Comparison of ENCODE assay signal across 9 cellular contexts in genomic region chr2:190578158-190579057, GRCh38. TPM values are rescaled to one million over a fixed set of nuclear protein-coding genes. Genes with fewer than 3 reads are reported as not detected.
DNase-seq lines count a peak whose midpoint lies in the region; ATAC-seq, FAIRE-seq and TF ChIP-seq lines count a peak whose summit lies in the region.
"Had no signal": no experiment of that assay in that cellular context is flagged by ENCODE, and none has a peak within 500 bp of the region (broad histone marks: within the 10 kb centered on the region; RNA-seq: fewer than 3 reads in every experiment).

No MANE protein-coding gene starts in this region.

- no peak overlapping the region for H3K4me3 Mint-ChIP-seq in activated naive CD8-positive, alpha-beta T cell treated with anti-CD3 and anti-CD28 coated beads, Interleukin-2, amount 50 U/mL, for 24 hours

- no TSS peak for BruUV-seq in IMR-90 (replicated peaks; lab: Mats Ljungman, UMichigan)

- intact Hi-C loops in IMR-90 (cut with micrococcal nuclease) = no loop called here

- H2AK9ac ChIP-seq in IMR-90 (replicated peaks; ENCODE audit: low read depth, low read length, poor library complexity) = peak overlapping the region; percentile 77

- no peak for TF ChIP-seq POLR2A in IMR-90 (IDR thresholded peaks at IDR 0.05; ENCODE audit: low read depth, low read length)

- no peaks in the 10 kb centered on the region for H3K27me3 ChIP-seq in IMR-90 (ENCODE audit: control insufficient read depth, insufficient read depth, low read length)
- no peaks in the 10 kb centered on the region for H3K27me3 ChIP-seq in liver (ENCODE audit: control insufficient read depth in 4 of 4, insufficient read depth in 4 of 4, low read length in 3 of 4)
- H3K27me3 ChIP-seq in WERI-Rb-1 (ENCODE audit: insufficient read depth, low read depth, severe bottlenecking) = no peaks in the 10 kb centered on the region
- H3K27me3 ChIP-seq: adrenal gland had no signal

- H2BK15ac ChIP-seq in IMR-90 (ENCODE audit: low read depth, low read length) = no peak overlapping the region

- POLR2A ChIA-PET in IMR-90 (lab: Charles Lee; ENCODE audit: unreplicated experiment) = no interaction called here

- no peaks in the 10 kb centered on the region for H3K9me3 Mint-ChIP-seq in activated naive CD8-positive, alpha-beta T cell treated with anti-CD3 and anti-CD28 coated beads, Interleukin-2, amount 50 U/mL, for 24 hours

- no peak for FAIRE-seq in urothelium cell line (lab: Jason Lieb, UNC)

- H3K4me1 ChIP-seq in IMR-90 (ENCODE audit: control insufficient read depth, insufficient read depth, low read length) (peaks cover 2% of the 10 kb centered on the region; the same call in 1 of the 2 replicates), liver (ENCODE audit: control insufficient read depth in 4 of 4, insufficient read depth in 4 of 4, low read length in 3 of 4) (no peaks in the 10 kb centered on the region)

- H2AK5ac ChIP-seq in IMR-90 (ENCODE audit: low read depth, low read length) = no peak overlapping the region

- no peaks in the 10 kb centered on the region for H4K20me1 ChIP-seq in IMR-90 (ENCODE audit: insufficient read depth, low read length)

- H3K27ac Mint-ChIP-seq in activated naive CD8-positive, alpha-beta T cell treated with anti-CD3 and anti-CD28 coated beads, Interleukin-2, amount 50 U/mL, for 24 hours = no peak overlapping the region

- no peak overlapping the region; the same call in 1 of the 2 replicates for H3K14ac ChIP-seq in IMR-90 (replicated peaks; ENCODE audit: low read depth, low read length)

- no peak overlapping the region for H3K18ac ChIP-seq in IMR-90 (ENCODE audit: low read depth, low read length)

- peaks cover 21% of the 10 kb centered on the region for H3K4me1 Mint-ChIP-seq in activated naive CD8-positive, alpha-beta T cell treated with anti-CD3 and anti-CD28 coated beads, Interleukin-2, amount 50 U/mL, for 24 hours

- no peak overlapping the region for H3K4me2 ChIP-seq in IMR-90 (ENCODE audit: low read depth, low read length)

- dilution Hi-C loops in IMR-90 (cut with HindIII; ENCODE audit: low sequenced_read_pairs, unreplicated experiment) = no loop called here

- H3K4me3 ChIP-seq in IMR-90 (ENCODE audit: insufficient read depth, low read depth, low read length) (no peak overlapping the region), liver (ENCODE audit: low read depth in 1 of 3, low read length in 3 of 3) (no peak overlapping the region), WERI-Rb-1 (ENCODE audit: low read depth, low read length) (no peak overlapping the region)
- H3K4me3 ChIP-seq: adrenal gland had no signal

- H3K9me1 ChIP-seq in IMR-90 (ENCODE audit: insufficient read depth, low read length) = no peaks in the 10 kb centered on the region; the same call in 1 of the 2 replicates

- no peak overlapping the region for H2BK120ac ChIP-seq in IMR-90 (ENCODE audit: low read depth, low read length)

- WGBS in IMR-90 (ENCODE audit: extremely low coverage in 2 of 2, insufficient read length in 1 of 2), 2 experiments = 40 to 100% methylated on average over 1 to 2 of the region's 6 CpGs
- 43% methylated on average over 6 of the region's 6 CpGs for WGBS in liver

- H3K4ac ChIP-seq in IMR-90 (ENCODE audit: low read depth, low read length) = no peak overlapping the region

- no peak overlapping the region for H3K56ac ChIP-seq in IMR-90 (ENCODE audit: extremely low read depth, insufficient read depth, low read length)

- H4K8ac ChIP-seq in IMR-90 (ENCODE audit: low read depth in 2 of 2, low read length in 2 of 2) = 0 out of 4 replicates have a peak overlapping the region, but pooled peaks of 1 of the 2 experiments have one; percentile 10

- ATAC-seq in IMR-90 (ENCODE audit: low read depth) = peak; percentile 40
- peak; percentile 54 for ATAC-seq in activated naive CD8-positive, alpha-beta T cell treated with anti-CD3 and anti-CD28 coated beads, Interleukin-2, amount 50 U/mL, for 24 hours
- ATAC-seq in HG03378 (IDR thresholded peaks at IDR 0.05; ENCODE audit: unreplicated experiment) = no peak

- H2AFZ ChIP-seq in IMR-90 (replicated peaks; ENCODE audit: low read length, poor library complexity) = peak overlapping the region; percentile 65

- H3K23ac ChIP-seq in IMR-90 (ENCODE audit: low read depth, low read length) = no peak overlapping the region

- CTCF ChIA-PET in IMR-90 (lab: Yijun Ruan, JAX) = interaction anchor here (0.6 kb wide), 1 partner anchor 312 kb away, joined by 4 read pairs; no protein-coding TSS in a partner anchor

- TF ChIP-seq RAD21 in IMR-90 (IDR thresholded peaks at IDR 0.05; ENCODE audit: low read length) = no peak
- TF ChIP-seq RAD21 in liver (IDR thresholded peaks at IDR 0.05) = no peak

- H4K5ac ChIP-seq in IMR-90 (ENCODE audit: low read depth, low read length) = no peak overlapping the region

- H3K9ac ChIP-seq in IMR-90 (ENCODE audit: low read depth, low read length) = no peak overlapping the region
- no peak overlapping the region for H3K9ac ChIP-seq in liver (ENCODE audit: low read depth in 1 of 2, low read length in 2 of 2)

- in situ Hi-C loops in IMR-90 (cut with MboI; ENCODE audit: low sequenced_read_pairs) = no loop called here

- H3K27ac ChIP-seq in IMR-90 (ENCODE audit: insufficient read depth, low read length) = no peak overlapping the region
- H3K27ac ChIP-seq in liver (ENCODE audit: low read depth in 1 of 2, low read length in 2 of 2) = no peak overlapping the region
- no peak overlapping the region for H3K27ac ChIP-seq in WERI-Rb-1

- no peak overlapping the region for H2BK5ac ChIP-seq in IMR-90 (ENCODE audit: low read depth, low read length, poor library complexity, severe bottlenecking)

- H3K9me3 ChIP-seq in IMR-90 (ENCODE audit: control insufficient read depth, insufficient read depth, low read length) (no peaks in the 10 kb centered on the region), liver (ENCODE audit: control insufficient read depth in 4 of 4, low read length in 3 of 4) (no peaks in the 10 kb centered on the region), WERI-Rb-1 (ENCODE audit: severe bottlenecking) (no peaks in the 10 kb centered on the region)
- H3K9me3 ChIP-seq: adrenal gland had no signal

- H3K36me3 ChIP-seq in IMR-90 (ENCODE audit: control insufficient read depth, insufficient read depth, low read length) (no peaks in the 10 kb centered on the region), liver (ENCODE audit: control insufficient read depth in 4 of 4, insufficient read depth in 3 of 4, low read depth in 1 of 4, low read length in 3 of 4) (no peaks in the 10 kb centered on the region), WERI-Rb-1 (no peaks in the 10 kb centered on the region)
- H3K36me3 ChIP-seq: adrenal gland had no signal

- no peak overlapping the region for H4K91ac ChIP-seq in IMR-90 (ENCODE audit: insufficient read depth, low read depth, low read length)

- DNase-seq in COLO668 (lab: John Stamatoyannopoulos, UW; ENCODE audit: unreplicated experiment) (peak; percentile 62), IMR-90 (no peak), urothelium cell line (ENCODE audit: low spot score) (peak; percentile 55), WERI-Rb-1 (no peak), NOMO-1 treated with dmso at 0.1 percent for 144 hours (lab: John Stamatoyannopoulos, UW; ENCODE audit: unreplicated experiment) (no peak)
- DNase-seq in activated naive CD8-positive, alpha-beta T cell treated with anti-CD3 and anti-CD28 coated beads, Interleukin-2, amount 50 U/mL, for 24 hours = peak; percentile 5

- no peaks in the 10 kb centered on the region for H3K27me3 Mint-ChIP-seq in activated naive CD8-positive, alpha-beta T cell treated with anti-CD3 and anti-CD28 coated beads, Interleukin-2, amount 50 U/mL, for 24 hours

- TF ChIP-seq CTCF in IMR-90 (conservative IDR thresholded peaks at IDR 0.05; ENCODE audit: low read depth, low read length) (no peak), liver (IDR thresholded peaks at IDR 0.05; ENCODE audit: low read depth, low read length, missing input control) (no peak), WERI-Rb-1 (IDR thresholded peaks at IDR 0.05; ENCODE audit: low read depth, low read length) (no peak)

- peaks cover 2% of the 10 kb centered on the region for H3K36me3 Mint-ChIP-seq in activated naive CD8-positive, alpha-beta T cell treated with anti-CD3 and anti-CD28 coated beads, Interleukin-2, amount 50 U/mL, for 24 hours (ENCODE audit: low read depth)

- no peak overlapping the region for H2BK20ac ChIP-seq in IMR-90 (ENCODE audit: low read depth, low read length)

- no peaks in the 10 kb centered on the region for H3K79me1 ChIP-seq in IMR-90 (ENCODE audit: low read depth in 1 of 2, low read length in 2 of 2)

TF ChIP-seq in IMR-90, 13 proteins besides CTCF, POLR2A, EP300 and RAD21 (continues in another document):
- TF ChIP-seq MAFK (IDR thresholded peaks at IDR 0.05; ENCODE audit: low read depth, low read length) (no peak), NFE2L2 (IDR thresholded peaks at IDR 0.05; ENCODE audit: low read depth, low read length) (no peak), SMC3 (IDR thresholded peaks at IDR 0.05; ENCODE audit: low read depth, low read length) (no peak), CEBPB (IDR thresholded peaks at IDR 0.05; ENCODE audit: low read depth, low read length) (no peak), USF2 (IDR thresholded peaks at IDR 0.05; ENCODE audit: low read depth, low read length) (no peak)

TF ChIP-seq in liver, 16 proteins besides CTCF, POLR2A, EP300 and RAD21 (continues in another document):
- no peak for TF ChIP-seq TAF1 (conservative IDR thresholded peaks at IDR 0.05)
- no peak for TF ChIP-seq GABPA (IDR thresholded peaks at IDR 0.05 in 1 of 2, conservative IDR thresholded peaks at IDR 0.05 in 1 of 2)
- TF ChIP-seq FOXA1 (IDR thresholded peaks at IDR 0.05) = no peak
- TF ChIP-seq HNF4G (IDR thresholded peaks at IDR 0.05) = no peak
- TF ChIP-seq ATF3 (IDR thresholded peaks at IDR 0.05) = no peak
- peak; percentile 7 for TF ChIP-seq SP1 (IDR thresholded peaks at IDR 0.05)

RNA-seq across cellular contexts. Expression of gene NEMP2, which starts 43.9 kb away (rescaled TPM):
- total RNA-seq in IMR-90 (2012; rRNA removed) (1.3 and 2.2 TPM in 2 replicates), liver (1 to 10 TPM; 4.6 to 6.1 TPM)
- polyA plus RNA-seq in IMR-90 (2012; rRNA removed) (0.83 and 1.1 TPM in 2 replicates), liver (under 1 TPM; 0.67 to 0.93 TPM)
- 0.24 and 0.45 TPM in 2 replicates for polyA plus RNA-seq in IMR-90 (2012; cell fraction: cytosol; rRNA removed)
- 0.12 and 0.85 TPM in 2 replicates for polyA plus RNA-seq in IMR-90 (2012; cell fraction: nucleus; rRNA removed; ENCODE audit: low replicate concordance)

Comparison
In these comparisons a context has a peak if more than half of its experiments do, and no peak if none do; other contexts are left out.
1. DNase-seq: peak in COLO668 (single experiment), activated naive CD8-positive, alpha-beta T cell treated with anti-CD3 and anti-CD28 coated beads, Interleukin-2, amount 50 U/mL, for 24 hours (single experiment) and urothelium cell line (single experiment); none in IMR-90 (single experiment), WERI-Rb-1 (single experiment) and NOMO-1 treated with dmso at 0.1 percent for 144 hours (single experiment).